Comparison of ENCODE assay signal across 1 cellular context in genomic region chr10:95693668-95694534, GRCh38.
TF ChIP-seq lines count a peak whose summit lies in the region.

Gene TCTN3, minus strand, starts transcription at chr10:95693927. Its CDS starts 28 bp downstream, at chr10:95693899.

TF ChIP-seq in SK-N-SH, 30 proteins besides CTCF, POLR2A, EP300 and RAD21 (continued from another document):
- TF ChIP-seq IRF3 (IDR thresholded peaks at IDR 0.05; ENCODE audit: low read depth, low read length) = peak; percentile 37
- no peak for TF ChIP-seq FOXJ3 (CRISPR knock-in tag; IDR thresholded peaks at IDR 0.05)
- TF ChIP-seq MXI1 (IDR thresholded peaks at IDR 0.05; ENCODE audit: low read depth, low read length) = peak; percentile 94
- TF ChIP-seq SIN3A (IDR thresholded peaks at IDR 0.05; ENCODE audit: borderline replicate concordance, low read depth, low read length) = 0 out of 2 replicates have a peak, but pooled peaks have one; percentile 8
- peak; percentile 55; the same call in 1 of the 2 replicates for TF ChIP-seq TAF1 (IDR thresholded peaks at IDR 0.05; ENCODE audit: borderline replicate concordance, low read depth, low read length)
- no peak for TF ChIP-seq TCF12 (IDR thresholded peaks at IDR 0.05)
- TF ChIP-seq RXRA (IDR thresholded peaks at IDR 0.05; ENCODE audit: borderline replicate concordance, low read depth) = no peak
- TF ChIP-seq USF2 (IDR thresholded peaks at IDR 0.05; ENCODE audit: borderline replicate concordance, low read depth, low read length) = no peak
- peak; percentile 82 for TF ChIP-seq CHD2 (IDR thresholded peaks at IDR 0.05; ENCODE audit: low read length, partially characterized antibody)
- no peak for TF ChIP-seq JUND (IDR thresholded peaks at IDR 0.05)
- TF ChIP-seq ELF1 (IDR thresholded peaks at IDR 0.05) = no peak
- no peak for TF ChIP-seq FOSL2 (IDR thresholded peaks at IDR 0.05; ENCODE audit: borderline replicate concordance, low read depth)
- no peak for TF ChIP-seq MEF2A (IDR thresholded peaks at IDR 0.05; ENCODE audit: borderline replicate concordance, low read depth)
- TF ChIP-seq NFIC (IDR thresholded peaks at IDR 0.05; ENCODE audit: borderline replicate concordance) = no peak
- 0 out of 2 replicates have a peak, but pooled peaks have one; percentile 27 for TF ChIP-seq PBX3 (IDR thresholded peaks at IDR 0.05)
- peak; percentile 84 for TF ChIP-seq MAX (IDR thresholded peaks at IDR 0.05; ENCODE audit: low read depth)
- no peak for TF ChIP-seq GATA2 (CRISPR knock-in tag; IDR thresholded peaks at IDR 0.05)
- TF ChIP-seq GABPA (IDR thresholded peaks at IDR 0.05; ENCODE audit: low read depth) = no peak
- no peak for TF ChIP-seq FOXM1 (IDR thresholded peaks at IDR 0.05; ENCODE audit: low read depth)
- TF ChIP-seq USF1 (IDR thresholded peaks at IDR 0.05; ENCODE audit: borderline replicate concordance, low read depth) = no peak
- peak; percentile 93 for TF ChIP-seq RFX5 (IDR thresholded peaks at IDR 0.05; ENCODE audit: low read length)
